In the genomic region with DNA sequence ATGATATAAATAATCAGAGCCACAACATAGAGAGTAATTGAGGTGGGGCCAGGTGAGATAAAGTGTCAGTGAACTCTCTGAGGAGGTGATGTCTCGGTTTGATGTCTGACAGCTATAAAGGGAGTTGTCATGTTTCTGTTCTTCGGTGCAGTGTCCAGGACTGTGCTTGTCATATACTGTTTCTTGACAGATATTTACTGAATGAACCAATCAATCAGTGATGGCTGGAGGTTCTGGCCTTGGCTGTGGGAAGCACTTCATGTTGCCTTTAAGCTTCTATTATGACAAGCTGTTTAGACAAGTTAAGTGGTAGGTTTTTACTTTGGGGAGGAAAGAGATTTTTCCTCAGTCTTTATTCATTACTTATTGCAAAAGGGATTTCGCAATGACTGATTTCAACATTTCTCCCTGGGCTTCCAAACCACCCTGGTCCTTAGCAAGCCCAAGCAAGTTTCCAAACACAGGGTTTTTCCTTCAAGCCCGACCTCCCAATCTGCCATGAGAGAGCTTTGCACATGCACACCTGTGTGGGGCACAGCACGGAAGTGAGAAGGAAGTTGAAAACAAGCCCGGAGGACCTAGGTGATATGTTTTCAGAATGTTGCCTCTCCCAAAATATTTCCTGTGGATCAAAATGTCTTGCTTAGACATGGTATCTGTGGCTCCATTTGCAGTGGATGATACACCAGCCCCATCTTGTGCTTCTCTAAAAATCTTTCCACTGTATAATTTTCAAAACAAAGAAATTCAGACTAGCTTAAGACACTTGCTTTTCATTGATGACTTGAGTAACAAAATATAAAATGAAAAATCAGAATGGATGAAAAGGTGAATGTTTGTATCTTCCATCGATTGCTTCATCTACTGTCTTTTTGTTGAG, we compare ENCODE assay signal across 13 cellular contexts.
DNase-seq lines count a peak whose midpoint lies in the region; ATAC-seq, FAIRE-seq and TF ChIP-seq lines count a peak whose summit lies in the region.
"Had no signal": no experiment of that assay in that cellular context is flagged by ENCODE, and none has a peak within 500 bp of the region (broad histone marks: within the 10 kb centered on the region; RNA-seq: fewer than 3 reads in every experiment).

No MANE protein-coding gene starts in this region.

- TF ChIP-seq CTCF in RWPE2 (IDR thresholded peaks at IDR 0.05; ENCODE audit: poor library complexity, severe bottlenecking) = peak; percentile 77
- peak in 1 of 2 donors; percentile 16 for TF ChIP-seq CTCF in fibroblast of lung (conservative IDR thresholded peaks at IDR 0.05 in 1 of 2, IDR thresholded peaks at IDR 0.05 in 1 of 2; ENCODE audit: low read depth in 1 of 2, low read length in 2 of 2)
- no peak for TF ChIP-seq CTCF in GM13976 (IDR thresholded peaks at IDR 0.05; ENCODE audit: borderline replicate concordance, control extremely low read depth, extremely low read depth, insufficient read depth, missing control alignments)

- H3K36me3 ChIP-seq in RWPE2 (ENCODE audit: low read depth) (no peaks in the 10 kb centered on the region), fibroblast of lung (ENCODE audit: control insufficient read depth, insufficient read depth, low read length) (no peaks in the 10 kb centered on the region)
- H3K36me3 ChIP-seq: HAP-1 had no signal

- no peaks in the 10 kb centered on the region for H3K79me2 ChIP-seq in fibroblast of lung (ENCODE audit: control insufficient read depth, insufficient read depth, low read length)

- H3K9me3 ChIP-seq in RWPE2 (ENCODE audit: severe bottlenecking) = peaks cover 2% of the 10 kb centered on the region
- no peaks in the 10 kb centered on the region for H3K9me3 ChIP-seq in fibroblast of lung (ENCODE audit: control insufficient read depth, insufficient read depth, low read depth, low read length)
- H3K9me3 ChIP-seq: HAP-1 had no signal

- in situ Hi-C loops in GM13976 (cut with MboI; ENCODE audit: low sequenced_read_pairs, unreplicated experiment) = no loop called here

- no peak overlapping the region for H2AFZ ChIP-seq in fibroblast of lung (ENCODE audit: low read length)

- H3K27me3 ChIP-seq in RWPE2 (ENCODE audit: insufficient read depth, poor library complexity, severe bottlenecking) (no peaks in the 10 kb centered on the region), fibroblast of lung (ENCODE audit: control insufficient read depth, insufficient read depth, low read length) (no peaks in the 10 kb centered on the region)

- H3K4me1 ChIP-seq in RWPE2 (ENCODE audit: insufficient read depth, poor library complexity, severe bottlenecking) (peaks cover 13% of the 10 kb centered on the region), fibroblast of lung (ENCODE audit: control insufficient read depth, extremely low read depth, insufficient read depth, low read length) (no peaks in the 10 kb centered on the region)

- intact Hi-C loops in sciatic nerve (cut with DNase I) = no loop called here

- no peak overlapping the region for H3K9ac ChIP-seq in fibroblast of lung (ENCODE audit: insufficient read depth, low read length)

- FAIRE-seq in HTR-8/SVneo (lab: Jason Lieb, UNC) = no peak

- H3K27ac ChIP-seq in RWPE2 (ENCODE audit: poor library complexity, severe bottlenecking) (peak overlapping the region; percentile 71), fibroblast of lung (ENCODE audit: insufficient read depth, low read length) (no peak overlapping the region)

- H3K4me2 ChIP-seq in fibroblast of lung (ENCODE audit: extremely low read depth, insufficient read depth, low read length) = no peak overlapping the region

- ATAC-seq in RWPE2 (ENCODE audit: low read depth) (peak; percentile 97), sciatic nerve (peak; percentile 93), HG03571 (IDR thresholded peaks at IDR 0.05; ENCODE audit: unreplicated experiment) (no peak)

- H4K20me1 ChIP-seq in fibroblast of lung (ENCODE audit: control insufficient read depth, extremely low read depth, insufficient read depth, low read length) = no peaks in the 10 kb centered on the region

- H3K4me3 ChIP-seq in RWPE2 (ENCODE audit: severe bottlenecking) = no peak overlapping the region
- no peak overlapping the region for H3K4me3 ChIP-seq in fibroblast of lung (replicated peaks in 1 of 4; ENCODE audit: control extremely low read depth in 1 of 4, insufficient read depth in 1 of 4, low read depth in 3 of 4, low read length in 4 of 4)
- H3K4me3 ChIP-seq: HAP-1 had no signal

- DNase-seq in HPDE6-E6E7 (ENCODE audit: extremely low spot score) (peak; percentile 97), RWPE2 (ENCODE audit: low spot score) (peak; percentile 85), fibroblast of lung (ENCODE audit: low read depth in 2 of 2) (peak; percentile 50 to 87), sciatic nerve (ENCODE audit: low spot score) (no peak), HTR-8/SVneo (ENCODE audit: insufficient read length, low spot score) (no peak), activated gamma-delta T cell treated with Interleukin-2 at 50 U/mL for 16 hours (no peak), GM13976 (ENCODE audit: low spot score) (no peak)
- DNase-seq: activated T-cell treated with anti-CD3 and anti-CD28 coated beads, Interleukin-2, amount 50 U/mL, for 24 hours; naive B cell; NCI-H1048; stimulated activated CD4-positive, alpha-beta T cell treated with anti-CD3 and anti-CD28 coated beads, Interleukin-1b, Interleukin-23, amount 100 ng/mL, for 48 hours had no signal

Comparison
In these comparisons a context has a peak if more than half of its experiments do, and no peak if none do; other contexts are left out.
1. DNase-seq: peak in HPDE6-E6E7 (single experiment), RWPE2 (single experiment) and fibroblast of lung (2 of 2); none in sciatic nerve (single experiment), HTR-8/SVneo (single experiment), activated gamma-delta T cell treated with Interleukin-2 at 50 U/mL for 16 hours (single experiment) and GM13976 (single experiment).